2 cellular contexts compared by ENCODE assay signal in genomic region chr1:228944991-228945390, GRCh38.
A peak's percentile ranks its signal among the peaks of the same experiment; 100 is the strongest.
TF ChIP-seq lines count a peak whose summit lies in the region.

No MANE protein-coding gene starts in this region.

TF ChIP-seq in A549, 52 proteins besides CTCF, POLR2A, EP300 and RAD21 (continued from another document):
- TF ChIP-seq PBX3 (IDR thresholded peaks at IDR 0.05) = no peak
- no peak for TF ChIP-seq PHF8 (IDR thresholded peaks at IDR 0.05; ENCODE audit: borderline replicate concordance, low read depth)
- no peak for TF ChIP-seq FOSB (CRISPR knock-in tag; IDR thresholded peaks at IDR 0.05)
TF ChIP-seq in A549: peak in this region for 0.

TF ChIP-seq in HepG2, 621 proteins besides CTCF, POLR2A, EP300 and RAD21 (continued from another document):
- TF ChIP-seq, protein P1, sequence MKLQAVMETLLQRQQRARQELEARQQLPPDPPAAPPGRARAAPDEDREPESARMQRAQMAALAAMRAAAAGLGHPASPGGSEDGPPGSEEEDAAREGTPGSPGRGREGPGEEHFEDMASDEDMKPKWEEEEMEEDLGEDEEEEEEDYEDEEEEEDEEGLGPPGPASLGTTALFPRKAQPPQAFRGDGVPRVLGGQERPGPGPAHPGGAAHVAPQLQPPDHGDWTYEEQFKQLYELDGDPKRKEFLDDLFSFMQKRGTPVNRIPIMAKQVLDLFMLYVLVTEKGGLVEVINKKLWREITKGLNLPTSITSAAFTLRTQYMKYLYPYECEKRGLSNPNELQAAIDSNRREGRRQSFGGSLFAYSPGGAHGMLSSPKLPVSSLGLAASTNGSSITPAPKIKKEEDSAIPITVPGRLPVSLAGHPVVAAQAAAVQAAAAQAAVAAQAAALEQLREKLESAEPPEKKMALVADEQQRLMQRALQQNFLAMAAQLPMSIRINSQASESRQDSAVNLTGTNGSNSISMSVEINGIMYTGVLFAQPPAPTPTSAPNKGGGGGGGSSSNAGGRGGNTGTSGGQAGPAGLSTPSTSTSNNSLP (IDR thresholded peaks at IDR 0.05; ENCODE audit: low read depth, low read length) = 0 out of 2 replicates have a peak, but pooled peaks have one; percentile 31
- TF ChIP-seq MEIS2 (CRISPR knock-in tag; IDR thresholded peaks at IDR 0.05) = no peak
- no peak for TF ChIP-seq ZNF451 (CRISPR knock-in tag; IDR thresholded peaks at IDR 0.05)
- no peak for TF ChIP-seq REL (CRISPR knock-in tag; conservative IDR thresholded peaks at IDR 0.05)
- TF ChIP-seq CENPT (CRISPR knock-in tag; IDR thresholded peaks at IDR 0.05; ENCODE audit: low read depth) = no peak
- TF ChIP-seq PRDM15 (CRISPR knock-in tag; IDR thresholded peaks at IDR 0.05) = no peak
- no peak for TF ChIP-seq NCOA1 (CRISPR knock-in tag; IDR thresholded peaks at IDR 0.05)
- TF ChIP-seq, protein P2, sequence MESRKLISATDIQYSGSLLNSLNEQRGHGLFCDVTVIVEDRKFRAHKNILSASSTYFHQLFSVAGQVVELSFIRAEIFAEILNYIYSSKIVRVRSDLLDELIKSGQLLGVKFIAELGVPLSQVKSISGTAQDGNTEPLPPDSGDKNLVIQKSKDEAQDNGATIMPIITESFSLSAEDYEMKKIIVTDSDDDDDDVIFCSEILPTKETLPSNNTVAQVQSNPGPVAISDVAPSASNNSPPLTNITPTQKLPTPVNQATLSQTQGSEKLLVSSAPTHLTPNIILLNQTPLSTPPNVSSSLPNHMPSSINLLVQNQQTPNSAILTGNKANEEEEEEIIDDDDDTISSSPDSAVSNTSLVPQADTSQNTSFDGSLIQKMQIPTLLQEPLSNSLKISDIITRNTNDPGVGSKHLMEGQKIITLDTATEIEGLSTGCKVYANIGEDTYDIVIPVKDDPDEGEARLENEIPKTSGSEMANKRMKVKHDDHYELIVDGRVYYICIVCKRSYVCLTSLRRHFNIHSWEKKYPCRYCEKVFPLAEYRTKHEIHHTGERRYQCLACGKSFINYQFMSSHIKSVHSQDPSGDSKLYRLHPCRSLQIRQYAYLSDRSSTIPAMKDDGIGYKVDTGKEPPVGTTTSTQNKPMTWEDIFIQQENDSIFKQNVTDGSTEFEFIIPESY (CRISPR knock-in tag; IDR thresholded peaks at IDR 0.05) = 0 out of 2 replicates have a peak, but pooled peaks have one; percentile 18
- TF ChIP-seq SNAI1 (CRISPR knock-in tag; IDR thresholded peaks at IDR 0.05; ENCODE audit: borderline replicate concordance) = no peak
- no peak for TF ChIP-seq SSRP1 (CRISPR knock-in tag; IDR thresholded peaks at IDR 0.05)
- TF ChIP-seq SIN3B (IDR thresholded peaks at IDR 0.05; ENCODE audit: low read length) = no peak
- no peak for TF ChIP-seq ZBTB38 (CRISPR knock-in tag; IDR thresholded peaks at IDR 0.05)
- no peak for TF ChIP-seq MTF1 (CRISPR knock-in tag; IDR thresholded peaks at IDR 0.05)
- TF ChIP-seq ZNF749 (CRISPR knock-in tag; IDR thresholded peaks at IDR 0.05; ENCODE audit: borderline replicate concordance) = no peak
- no peak for TF ChIP-seq ZNF383 (CRISPR knock-in tag; IDR thresholded peaks at IDR 0.05; ENCODE audit: borderline replicate concordance)
- TF ChIP-seq SAP130 (CRISPR knock-in tag; IDR thresholded peaks at IDR 0.05; ENCODE audit: low read depth) = peak; percentile 20; the same call in 1 of the 2 replicates
- TF ChIP-seq ZFP91 (CRISPR knock-in tag; IDR thresholded peaks at IDR 0.05; ENCODE audit: borderline replicate concordance) = no peak
- no peak for TF ChIP-seq ZNF891 (CRISPR knock-in tag; IDR thresholded peaks at IDR 0.05)
- TF ChIP-seq NCOA2 (CRISPR knock-in tag; IDR thresholded peaks at IDR 0.05) = no peak
- TF ChIP-seq KLF9 (CRISPR knock-in tag; IDR thresholded peaks at IDR 0.05; ENCODE audit: low read depth) = no peak
- TF ChIP-seq HNRNPL (IDR thresholded peaks at IDR 0.05; ENCODE audit: low read depth, low read length) = no peak
- TF ChIP-seq NR2F6 (IDR thresholded peaks at IDR 0.05) = no peak
- 0 out of 2 replicates have a peak, but pooled peaks have one; percentile 14 for TF ChIP-seq NR2F6 (CRISPR knock-in tag; IDR thresholded peaks at IDR 0.05)
- no peak for TF ChIP-seq GLMP (CRISPR knock-in tag; IDR thresholded peaks at IDR 0.05; ENCODE audit: borderline replicate concordance)
- no peak for TF ChIP-seq ZNF552 (CRISPR knock-in tag; IDR thresholded peaks at IDR 0.05; ENCODE audit: borderline replicate concordance)
- TF ChIP-seq IRX3 (CRISPR knock-in tag; IDR thresholded peaks at IDR 0.05; ENCODE audit: borderline replicate concordance, low read depth) = no peak
- no peak for TF ChIP-seq ZSCAN29 (CRISPR knock-in tag; conservative IDR thresholded peaks at IDR 0.05)
- TF ChIP-seq MTA1 (CRISPR knock-in tag; IDR thresholded peaks at IDR 0.05; ENCODE audit: borderline replicate concordance) = no peak
- TF ChIP-seq ZNF484 (CRISPR knock-in tag; IDR thresholded peaks at IDR 0.05; ENCODE audit: borderline replicate concordance, low read depth) = no peak
- TF ChIP-seq ZSCAN9 (CRISPR knock-in tag; IDR thresholded peaks at IDR 0.05; ENCODE audit: borderline replicate concordance) = no peak
- TF ChIP-seq IRF1 (CRISPR knock-in tag; IDR thresholded peaks at IDR 0.05; ENCODE audit: low read depth) = no peak
- TF ChIP-seq, protein P3, sequence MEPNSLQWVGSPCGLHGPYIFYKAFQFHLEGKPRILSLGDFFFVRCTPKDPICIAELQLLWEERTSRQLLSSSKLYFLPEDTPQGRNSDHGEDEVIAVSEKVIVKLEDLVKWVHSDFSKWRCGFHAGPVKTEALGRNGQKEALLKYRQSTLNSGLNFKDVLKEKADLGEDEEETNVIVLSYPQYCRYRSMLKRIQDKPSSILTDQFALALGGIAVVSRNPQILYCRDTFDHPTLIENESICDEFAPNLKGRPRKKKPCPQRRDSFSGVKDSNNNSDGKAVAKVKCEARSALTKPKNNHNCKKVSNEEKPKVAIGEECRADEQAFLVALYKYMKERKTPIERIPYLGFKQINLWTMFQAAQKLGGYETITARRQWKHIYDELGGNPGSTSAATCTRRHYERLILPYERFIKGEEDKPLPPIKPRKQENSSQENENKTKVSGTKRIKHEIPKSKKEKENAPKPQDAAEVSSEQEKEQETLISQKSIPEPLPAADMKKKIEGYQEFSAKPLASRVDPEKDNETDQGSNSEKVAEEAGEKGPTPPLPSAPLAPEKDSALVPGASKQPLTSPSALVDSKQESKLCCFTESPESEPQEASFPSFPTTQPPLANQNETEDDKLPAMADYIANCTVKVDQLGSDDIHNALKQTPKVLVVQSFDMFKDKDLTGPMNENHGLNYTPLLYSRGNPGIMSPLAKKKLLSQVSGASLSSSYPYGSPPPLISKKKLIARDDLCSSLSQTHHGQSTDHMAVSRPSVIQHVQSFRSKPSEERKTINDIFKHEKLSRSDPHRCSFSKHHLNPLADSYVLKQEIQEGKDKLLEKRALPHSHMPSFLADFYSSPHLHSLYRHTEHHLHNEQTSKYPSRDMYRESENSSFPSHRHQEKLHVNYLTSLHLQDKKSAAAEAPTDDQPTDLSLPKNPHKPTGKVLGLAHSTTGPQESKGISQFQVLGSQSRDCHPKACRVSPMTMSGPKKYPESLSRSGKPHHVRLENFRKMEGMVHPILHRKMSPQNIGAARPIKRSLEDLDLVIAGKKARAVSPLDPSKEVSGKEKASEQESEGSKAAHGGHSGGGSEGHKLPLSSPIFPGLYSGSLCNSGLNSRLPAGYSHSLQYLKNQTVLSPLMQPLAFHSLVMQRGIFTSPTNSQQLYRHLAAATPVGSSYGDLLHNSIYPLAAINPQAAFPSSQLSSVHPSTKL (CRISPR knock-in tag; IDR thresholded peaks at IDR 0.05) = peak; percentile 27; the same call in 1 of the 2 replicates
- TF ChIP-seq KDM4B (CRISPR knock-in tag; IDR thresholded peaks at IDR 0.05) = no peak
- no peak for TF ChIP-seq ZMAT3 (CRISPR knock-in tag; conservative IDR thresholded peaks at IDR 0.05)
- no peak for TF ChIP-seq HOXA7 (CRISPR knock-in tag; IDR thresholded peaks at IDR 0.05)
- TF ChIP-seq ZNF839 (CRISPR knock-in tag; IDR thresholded peaks at IDR 0.05; ENCODE audit: borderline replicate concordance) = no peak
- TF ChIP-seq THRA (CRISPR knock-in tag; IDR thresholded peaks at IDR 0.05; ENCODE audit: borderline replicate concordance) = no peak
- no peak for TF ChIP-seq ZNF674 (CRISPR knock-in tag; IDR thresholded peaks at IDR 0.05; ENCODE audit: low read depth)
